Comparison of ENCODE assay signal across 23 cellular contexts in the genomic region with DNA sequence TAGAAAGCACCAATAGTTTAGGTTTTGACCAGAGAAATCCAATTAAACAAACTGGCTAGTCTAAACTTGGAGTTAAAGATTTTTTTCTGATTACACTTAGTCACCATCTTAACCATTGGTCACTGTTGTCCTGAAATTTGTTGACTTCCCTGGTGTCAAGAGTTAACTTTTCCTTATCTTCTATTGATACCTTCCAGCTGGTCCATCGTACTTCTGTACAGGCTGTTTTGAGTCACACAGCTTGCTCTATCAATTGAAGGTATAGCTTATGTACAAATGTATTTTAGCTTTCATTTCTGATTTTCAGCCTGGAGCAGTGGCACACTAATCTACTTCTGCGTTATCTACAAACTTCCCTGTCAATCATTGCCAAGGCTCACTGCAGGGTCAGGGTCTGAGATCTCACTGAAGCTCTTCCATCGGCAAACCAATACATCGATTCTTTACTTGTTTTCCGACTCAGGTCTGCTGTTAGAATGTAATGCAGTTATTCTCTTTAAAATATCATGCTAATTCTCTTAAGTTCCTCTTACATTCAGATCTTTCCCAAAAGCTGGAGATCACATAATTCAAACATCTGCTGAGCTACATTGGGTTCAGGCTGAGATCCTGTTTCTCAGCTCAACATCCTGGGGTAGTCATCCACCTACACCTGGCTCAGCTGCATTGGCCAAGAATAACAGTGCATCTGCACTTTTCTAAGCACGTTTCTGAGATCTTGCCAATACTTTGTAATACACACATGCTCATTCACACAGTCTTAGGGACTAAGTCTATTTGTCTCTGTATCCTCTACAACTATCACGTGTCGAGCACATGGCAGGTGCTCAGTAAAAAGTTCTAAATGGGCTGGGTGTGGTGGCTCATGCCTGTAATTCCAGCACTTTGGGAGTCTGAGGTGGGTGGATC.
"Had no signal": no experiment of that assay in that cellular context is flagged by ENCODE, and none has a peak within 500 bp of the region (broad histone marks: within the 10 kb centered on the region; RNA-seq: fewer than 3 reads in every experiment).

No MANE protein-coding gene starts in this region.

- H3K9me3 ChIP-seq: prostate gland, spleen had no signal

- ATAC-seq: natural killer cell treated with Interleukin-12 subunit alpha and Interleukin-12 subunit beta and Interleukin-15 and Interleukin-18, amount 100 ng/mL, for 72 hours; right cardiac atrium had no signal

- H3K4me1 Mint-ChIP-seq: activated B cell treated with CpG ODN at 0.5 μM for 24 hours; activated CD4-positive, alpha-beta T cell treated with anti-CD3 and anti-CD28 coated beads, Interleukin-2, amount 10 ng/mL, durations not matched to agents 7 days and 5 days; central memory CD8-positive, alpha-beta T cell; immature natural killer cell; memory B cell had no signal

- H3K36me3 ChIP-seq: brain microvascular endothelial cell, prostate gland had no signal

- H3K27me3 ChIP-seq: brain microvascular endothelial cell had no signal

- H3K4me3 ChIP-seq: prostate gland, spleen had no signal

- H3K27me3 Mint-ChIP-seq: activated B cell treated with CpG ODN at 0.5 μM for 24 hours; activated naive CD8-positive, alpha-beta T cell treated with anti-CD3 and anti-CD28 coated beads for 36 hours had no signal

- DNase-seq: activated B cell treated with CpG ODN at 0.5 μM for 24 hours; activated CD4-positive, alpha-beta T cell treated with anti-CD3 and anti-CD28 coated beads, Interleukin-2, amount 10 ng/mL, durations not matched to agents 7 days and 5 days; activated CD8-positive, alpha-beta memory T cell treated with anti-CD3 and anti-CD28 coated beads, Interleukin-2, amount 50 U/mL, for 48 hours; activated gamma-delta T cell treated with Interleukin-2 at 50 U/mL for 16 hours; activated naive CD8-positive, alpha-beta T cell treated with anti-CD3 and anti-CD28 coated beads for 36 hours; brain microvascular endothelial cell; cortex of kidney; effector CD8-positive, alpha-beta T cell; foreskin melanocyte; head of caudate nucleus; immature natural killer cell; nucleus accumbens; right cardiac atrium; spleen; stimulated activated CD4-positive, alpha-beta T cell treated with anti-CD3 and anti-CD28 coated beads, Interleukin-1b, Interleukin-23, amount 100 ng/mL, for 48 hours; SW 1271 had no signal

- H3K27ac ChIP-seq: brain microvascular endothelial cell, epithelial cell of prostate, prostate gland, spleen had no signal

- H3K4me1 ChIP-seq: prostate gland, spleen had no signal

- FAIRE-seq: TTC549, urothelium cell line had no signal

- H3K4me3 Mint-ChIP-seq: activated B cell treated with CpG ODN at 0.5 μM for 24 hours; activated CD4-positive, alpha-beta T cell treated with anti-CD3 and anti-CD28 coated beads, Interleukin-2, amount 10 ng/mL, durations not matched to agents 7 days and 5 days; activated naive CD8-positive, alpha-beta T cell treated with anti-CD3 and anti-CD28 coated beads for 36 hours; central memory CD8-positive, alpha-beta T cell; immature natural killer cell; memory B cell; natural killer cell treated with Interleukin-12 subunit alpha and Interleukin-12 subunit beta and Interleukin-15 and Interleukin-18, amount 100 ng/mL, for 72 hours had no signal

- H3K27ac Mint-ChIP-seq: activated B cell treated with CpG ODN at 0.5 μM for 24 hours; activated CD4-positive, alpha-beta T cell treated with anti-CD3 and anti-CD28 coated beads, Interleukin-2, amount 10 ng/mL, durations not matched to agents 7 days and 5 days; activated naive CD8-positive, alpha-beta T cell treated with anti-CD3 and anti-CD28 coated beads for 36 hours; immature natural killer cell; memory B cell; natural killer cell treated with Interleukin-12 subunit alpha and Interleukin-12 subunit beta and Interleukin-15 and Interleukin-18, amount 100 ng/mL, for 72 hours had no signal

- H3K9me3 Mint-ChIP-seq: activated B cell treated with CpG ODN at 0.5 μM for 24 hours; activated CD4-positive, alpha-beta T cell treated with anti-CD3 and anti-CD28 coated beads, Interleukin-2, amount 10 ng/mL, durations not matched to agents 7 days and 5 days; activated naive CD8-positive, alpha-beta T cell treated with anti-CD3 and anti-CD28 coated beads for 36 hours; central memory CD8-positive, alpha-beta T cell; immature natural killer cell; memory B cell; natural killer cell treated with Interleukin-12 subunit alpha and Interleukin-12 subunit beta and Interleukin-15 and Interleukin-18, amount 100 ng/mL, for 72 hours had no signal
